ENCODE assay signal across 8 cellular contexts in the genomic region with DNA sequence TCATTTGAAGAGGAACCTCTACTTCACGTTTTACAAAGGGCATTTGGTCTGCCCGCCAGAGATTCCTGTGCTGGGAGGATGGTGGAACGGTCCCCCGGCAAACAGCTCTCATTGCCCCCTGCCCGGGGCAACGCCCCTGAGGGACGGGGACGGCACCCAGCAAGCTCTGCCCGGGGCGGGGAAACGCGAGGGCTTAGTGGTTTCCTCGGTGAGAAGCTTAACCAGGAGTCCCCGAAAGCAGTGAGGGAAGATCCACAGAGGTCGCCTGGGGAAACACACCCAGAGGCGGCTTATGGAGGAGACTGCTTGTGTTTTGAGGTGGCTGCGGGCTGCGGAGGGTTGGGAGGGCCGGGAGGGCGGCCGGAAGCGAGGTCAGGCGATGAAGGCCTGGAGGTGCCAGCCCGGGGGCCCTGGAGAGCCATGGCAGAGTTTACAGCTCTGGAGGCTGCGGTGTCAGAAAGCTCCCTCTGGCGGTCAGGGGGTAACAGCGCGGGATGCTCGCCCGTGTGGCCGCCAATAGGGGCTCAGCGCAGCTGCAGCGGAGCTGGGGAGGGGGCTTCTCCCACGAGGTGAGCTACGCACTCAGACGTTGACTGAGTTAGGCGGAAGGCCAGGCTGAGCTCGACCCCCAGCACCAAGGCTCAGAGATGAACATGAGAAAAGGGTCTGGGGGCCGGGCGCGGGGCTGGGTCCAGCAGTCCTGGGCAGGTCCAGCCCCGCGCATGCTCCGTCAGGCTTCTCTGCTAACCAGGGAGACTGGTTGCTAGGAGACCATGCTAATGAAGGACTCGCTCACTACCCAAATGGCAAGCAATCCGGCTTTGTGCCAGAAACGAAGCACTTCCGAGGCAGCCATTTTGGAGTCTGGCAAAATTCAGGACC. TPM values are rescaled to one million over a fixed set of nuclear protein-coding genes. Genes with fewer than 3 reads are reported as not detected.
A peak's percentile ranks its signal among the peaks of the same experiment; 100 is the strongest.
DNase-seq lines count a peak whose midpoint lies in the region; TF ChIP-seq lines count a peak whose summit lies in the region.

No MANE protein-coding gene starts in this region.

- H3K9me3 ChIP-seq in MG63, result no peaks in the 10 kb centered on the region
- H3K9me3 ChIP-seq in stomach, result no peaks in the 10 kb centered on the region

- H3K27me3 Mint-ChIP-seq in neural crest cell (ENCODE audit: low read depth), result peaks cover 16% of the 10 kb centered on the region

- peak; percentile 86 for TF ChIP-seq CTCF in foreskin fibroblast (IDR thresholded peaks at IDR 0.05; ENCODE audit: low read depth, low read length)
- peak; percentile 99 for TF ChIP-seq CTCF in neural crest cell (conservative IDR thresholded peaks at IDR 0.05)
- TF ChIP-seq CTCF in stomach (IDR thresholded peaks at IDR 0.05), result peak in 5 of 7 experiments; percentile 91 to 97 (median 94)

- peak overlapping the region; percentile 94 for H3K4me3 Mint-ChIP-seq in neural crest cell

- 3 to 9% (median 4%) methylated on average over 29 to 48 of the region's 48 CpGs for WGBS in stomach, 5 donors

- H3K36me3 ChIP-seq in MG63, result no peaks in the 10 kb centered on the region
- peaks cover 0 to 11% (median 4%) of the 10 kb centered on the region in 4 donors for H3K36me3 ChIP-seq in stomach

- no peaks in the 10 kb centered on the region for H3K27me3 ChIP-seq in MG63
- H3K27me3 ChIP-seq in stomach, result no peaks in the 10 kb centered on the region

- DNase-seq in GM03348 (ENCODE audit: low spot score) (peak; percentile 99), HCEC 1CT (peak; percentile 89), MG63 (peak; percentile 94), SHP77 treated with DMSO at 0.1 percent for 48 hours (lab: John Stamatoyannopoulos, UW) (peak; percentile 96), activated gamma-delta T cell treated with Interleukin-2 at 50 U/mL for 16 hours (peak; percentile 93), foreskin fibroblast (peak; percentile 99 to 100), neural crest cell (ENCODE audit: low read depth, low spot score) (peak; percentile 94), stomach (peak; percentile 99)

- TF ChIP-seq EP300 in stomach (IDR thresholded peaks at IDR 0.05), result no peak

- H3K36me3 Mint-ChIP-seq in neural crest cell (ENCODE audit: low read depth), result peaks cover 2% of the 10 kb centered on the region

- H3K4me3 ChIP-seq in MG63, result peak overlapping the region; percentile 97
- H3K4me3 ChIP-seq in foreskin fibroblast (ENCODE audit: low read depth in 1 of 2, low read length in 2 of 2), result peak overlapping the region; percentile 87 to 97
- H3K4me3 ChIP-seq in stomach, result peak overlapping the region; percentile 77 to 100 (median 100)

- peak overlapping the region; percentile 91 to 98 (median 96) for H3K27ac ChIP-seq in stomach

- no peaks in the 10 kb centered on the region for H3K9me3 Mint-ChIP-seq in neural crest cell

- H3K27ac Mint-ChIP-seq in neural crest cell (ENCODE audit: unreplicated experiment), result peak overlapping the region; percentile 99

- intact Hi-C loops in stomach (cut with DNase I; ENCODE audit: low total_unique reads), result no loop called here

- peaks cover 15 to 41% (median 32%) of the 10 kb centered on the region in 4 donors for H3K4me1 ChIP-seq in stomach

- no peak for TF ChIP-seq POLR2A in stomach (IDR thresholded peaks at IDR 0.05)

- H3K4me1 Mint-ChIP-seq in neural crest cell, result peaks cover 32% of the 10 kb centered on the region

RNA-seq across cellular contexts. Expression of gene TPGS1, which starts 0.7 kb away (rescaled TPM):
- 22.6 and 27.7 TPM in 2 replicates for total RNA-seq in MG63 (2014; rRNA removed; shearing (Covaris generic); ENCODE audit: low replicate concordance)
- total RNA-seq in neural crest cell, result 22.3 TPM in 2 replicates
- 10 to 100 TPM in 3 of 5 donors, 1 to 10 TPM in 2; 1.2 to 65.5 (median 15.2) TPM for total RNA-seq in stomach
- 10 to 100 TPM; 26.3 to 33.8 (median 26.4) TPM for polyA plus RNA-seq in stomach

RNA-seq across cellular contexts. Expression of gene MADCAM1, which starts 10.4 kb away (rescaled TPM):
- not detected in 2 replicates for total RNA-seq in MG63 (2014; rRNA removed; shearing (Covaris generic); ENCODE audit: low replicate concordance)
- total RNA-seq in neural crest cell, result 0.75 and 1.1 TPM in 2 replicates
- total RNA-seq in stomach, result 10 to 100 TPM in 1 of 5 donors, 1 to 10 TPM in 2, under 1 TPM in 1, not detected in 1; 0.45 to 11.9 (median 2.1) TPM
- polyA plus RNA-seq in stomach, result 1 to 10 TPM; 1.5 to 2.9 (median 2.3) TPM

RNA-seq across cellular contexts. Expression of gene CDC34, which starts 24.9 kb away (rescaled TPM):
- 46.3 and 76.3 TPM in 2 replicates for total RNA-seq in MG63 (2014; rRNA removed; shearing (Covaris generic); ENCODE audit: low replicate concordance)
- total RNA-seq in neural crest cell, result 106 and 111 TPM in 2 replicates
- total RNA-seq in stomach, result 100 to 1,000 TPM in 2 of 5 donors, 10 to 100 TPM in 3; 26.1 to 503 (median 72.9) TPM
- 10 to 100 TPM; 62.9 to 82.1 (median 80.5) TPM for polyA plus RNA-seq in stomach

RNA-seq across cellular contexts. Expression of gene GZMM, which starts 37.2 kb away (rescaled TPM):
- not detected in 2 replicates for total RNA-seq in MG63 (2014; rRNA removed; shearing (Covaris generic); ENCODE audit: low replicate concordance)
- total RNA-seq in neural crest cell (not detected in 2 replicates), stomach (1 to 10 TPM in 1 of 5 donors, under 1 TPM in 1, not detected in 3; 0.55 to 5.4 TPM)
- 1 to 10 TPM in 1 of 3 donors, under 1 TPM in 2; 0.37 to 6.6 (median 0.93) TPM for polyA plus RNA-seq in stomach

RNA-seq across cellular contexts. Expression of gene SHC2, which starts 45.8 kb away (rescaled TPM):
- total RNA-seq in MG63 (2014; rRNA removed; shearing (Covaris generic); ENCODE audit: low replicate concordance), result not detected in 2 replicates
- 39.0 and 45.2 TPM in 2 replicates for total RNA-seq in neural crest cell
- 100 to 1,000 TPM in 2 of 5 donors, 10 to 100 TPM in 3; 13.8 to 169 (median 34.8) TPM for total RNA-seq in stomach
- 10 to 100 TPM; 27.6 to 40.7 (median 38.4) TPM for polyA plus RNA-seq in stomach

Comparison
In these comparisons a context has a peak if more than half of its experiments do, and no peak if none do; other contexts are left out.
1. Peak in every context shown above with its lines: DNase-seq, H3K4me3 ChIP-seq and H3K27ac ChIP-seq.